Comparison of ENCODE assay signal across 21 cellular contexts in genomic region chr13:39369161-39369890, GRCh38.
A peak's percentile ranks its signal among the peaks of the same experiment; 100 is the strongest.
DNase-seq lines count a peak whose midpoint lies in the region; ATAC-seq and TF ChIP-seq lines count a peak whose summit lies in the region.
"Had no signal": no experiment of that assay in that cellular context is flagged by ENCODE, and none has a peak within 500 bp of the region (broad histone marks: within the 10 kb centered on the region; RNA-seq: fewer than 3 reads in every experiment).

No MANE protein-coding gene starts in this region.

- no peak for DNase-seq in left ventricle myocardium inferior
- no peak for DNase-seq in heart right ventricle
- DNase-seq in SK-N-MC (ENCODE audit: low read depth, low spot score) = peak; percentile 98
- no peak for DNase-seq in thoracic aorta (ENCODE audit: low spot score)
- no peak for DNase-seq in NCI-H146 (lab: John Stamatoyannopoulos, UW)
- DNase-seq in T-helper 2 cell = no peak
- DNase-seq: ACHN; AML-193; BE2C; CD4-positive, alpha-beta T cell; CD8-positive, alpha-beta memory T cell; DMS 273 treated with DMSO at 0.1 percent for 48 hours; DMS79; EL; GDM1; GM23248; H7; HCEC 1CT had no signal

- intact Hi-C loops in left ventricle myocardium inferior (cut with micrococcal nuclease) = no loop called here
- intact Hi-C loops in heart right ventricle (cut with DNase I) = no loop called here

- H3K9me3 ChIP-seq in left ventricle myocardium inferior (replicated peaks) (no peaks in the 10 kb centered on the region), heart right ventricle (no peaks in the 10 kb centered on the region), SK-N-MC (ENCODE audit: low read depth, low read length) (no peaks in the 10 kb centered on the region; the same call in 1 of the 2 replicates), thoracic aorta (no peaks in the 10 kb centered on the region)
- H3K9me3 ChIP-seq: BE2C; BLaER1 treated with 17β-estradiol and CSF1 and Interleukin-3, amounts not matched to agents 10 nM and 100 nM had no signal

- H3K36me3 ChIP-seq in left ventricle myocardium inferior = no peaks in the 10 kb centered on the region
- no peaks in the 10 kb centered on the region for H3K36me3 ChIP-seq in heart right ventricle
- H3K36me3 ChIP-seq in SK-N-MC (ENCODE audit: insufficient read depth, low read length) = peaks cover 11% of the 10 kb centered on the region; the same call in 1 of the 2 replicates
- no peaks in the 10 kb centered on the region for H3K36me3 ChIP-seq in thoracic aorta
- H3K36me3 ChIP-seq: BE2C; BLaER1 treated with 17β-estradiol and CSF1 and Interleukin-3, amounts not matched to agents 10 nM and 100 nM had no signal

- H3K4me3 ChIP-seq in left ventricle myocardium inferior (no peak overlapping the region), heart right ventricle (no peak overlapping the region), SK-N-MC (peak overlapping the region; percentile 46), thoracic aorta (no peak overlapping the region)
- H3K4me3 ChIP-seq: BLaER1 treated with 17β-estradiol and CSF1 and Interleukin-3, amounts not matched to agents 10 nM and 100 nM; GM12878; GM23248 had no signal

- peaks cover 71% of the 10 kb centered on the region for H3K4me1 ChIP-seq in left ventricle myocardium inferior
- H3K4me1 ChIP-seq in heart right ventricle = peaks cover 12 to 79% (median 53%) of the 10 kb centered on the region in 9 donors
- H3K4me1 ChIP-seq in thoracic aorta (ENCODE audit: control insufficient read depth in 1 of 2, low read depth in 2 of 2) = peaks cover 19 to 82% of the 10 kb centered on the region in 2 donors
- H3K4me1 ChIP-seq: BE2C; BLaER1 treated with 17β-estradiol and CSF1 and Interleukin-3, amounts not matched to agents 10 nM and 100 nM had no signal

- H3K9ac ChIP-seq in SK-N-MC (ENCODE audit: insufficient read length) = peak overlapping the region; percentile 81
- H3K9ac ChIP-seq: BLaER1 treated with 17β-estradiol and CSF1 and Interleukin-3, amounts not matched to agents 10 nM and 100 nM; GM23248 had no signal

- H3K27me3 ChIP-seq in left ventricle myocardium inferior (ENCODE audit: low read depth) (no peaks in the 10 kb centered on the region), heart right ventricle (no peaks in the 10 kb centered on the region), thoracic aorta (replicated peaks; ENCODE audit: insufficient read depth) (no peaks in the 10 kb centered on the region)
- H3K27me3 ChIP-seq: BE2C; BLaER1 treated with 17β-estradiol and CSF1 and Interleukin-3, amounts not matched to agents 10 nM and 100 nM had no signal

- 43 to 51% methylated on average over 1 of the region's 1 CpG for WGBS in heart right ventricle, 2 donors

- H3K27ac ChIP-seq in left ventricle myocardium inferior (replicated peaks) (peak overlapping the region; percentile 35), heart right ventricle (peak overlapping the region in 1 of 10 donors; percentile 23), SK-N-MC (peak overlapping the region; percentile 100), thoracic aorta (peak overlapping the region; percentile 23 to 49)
- H3K27ac ChIP-seq: 22Rv1; BLaER1 treated with 17β-estradiol and CSF1 and Interleukin-3, amounts not matched to agents 10 nM and 100 nM; GM23248 had no signal

- TF ChIP-seq CTCF in left ventricle myocardium inferior (IDR thresholded peaks at IDR 0.05; ENCODE audit: borderline replicate concordance) (no peak), heart right ventricle (IDR thresholded peaks at IDR 0.05) (no peak), thoracic aorta (IDR thresholded peaks at IDR 0.05) (no peak)

- ATAC-seq in heart right ventricle (no peak), thoracic aorta (ENCODE audit: insufficient number of reproducible peaks, low FRiP score, low read depth) (no peak)
- ATAC-seq: GM12878 had no signal
